In genomic region chr13:41589434-41589833, GRCh38 we compare ENCODE assay signal across 16 cellular contexts.
DNase-seq lines count a peak whose midpoint lies in the region; TF ChIP-seq lines count a peak whose summit lies in the region.
"Had no signal": no experiment of that assay in that cellular context is flagged by ENCODE, and none has a peak within 500 bp of the region (broad histone marks: within the 10 kb centered on the region; RNA-seq: fewer than 3 reads in every experiment).

No MANE protein-coding gene starts in this region.

- peak overlapping the region; percentile 65 for H3K27ac Mint-ChIP-seq in activated naive CD4-positive, alpha-beta T cell treated with anti-CD3 and anti-CD28 coated beads, Interleukin-2, amount 50 U/mL, for 24 hours
- H3K27ac Mint-ChIP-seq in activated naive CD4-positive, alpha-beta T cell treated with anti-CD3 and anti-CD28 coated beads for 36 hours, result no peak overlapping the region
- H3K27ac Mint-ChIP-seq in endodermal cell, result peak overlapping the region; percentile 44
- H3K27ac Mint-ChIP-seq: progenitor cell of endocrine pancreas had no signal

- H3K9me3 Mint-ChIP-seq in activated naive CD4-positive, alpha-beta T cell treated with anti-CD3 and anti-CD28 coated beads, Interleukin-2, amount 50 U/mL, for 24 hours, result no peaks in the 10 kb centered on the region
- H3K9me3 Mint-ChIP-seq in activated naive CD4-positive, alpha-beta T cell treated with anti-CD3 and anti-CD28 coated beads for 36 hours, result no peaks in the 10 kb centered on the region
- peaks cover 3% of the 10 kb centered on the region for H3K9me3 Mint-ChIP-seq in endodermal cell

- H3K79me2 ChIP-seq in smooth muscle cell (ENCODE audit: low read depth), result no peaks in the 10 kb centered on the region

- H3K4me3 Mint-ChIP-seq in activated naive CD4-positive, alpha-beta T cell treated with anti-CD3 and anti-CD28 coated beads, Interleukin-2, amount 50 U/mL, for 24 hours, result no peak overlapping the region
- no peak overlapping the region for H3K4me3 Mint-ChIP-seq in activated naive CD4-positive, alpha-beta T cell treated with anti-CD3 and anti-CD28 coated beads for 36 hours
- no peak overlapping the region for H3K4me3 Mint-ChIP-seq in endodermal cell
- H3K4me3 Mint-ChIP-seq: activated CD4-positive, alpha-beta T cell treated with anti-CD3 and anti-CD28 coated beads, Interleukin-2, amount 10 ng/mL, durations not matched to agents 24 days and 14 days; CD4-positive, alpha-beta memory T cell had no signal

- H3K4me1 ChIP-seq in endodermal cell (ENCODE audit: control insufficient read depth, insufficient read depth, low read length) (no peaks in the 10 kb centered on the region), smooth muscle cell (ENCODE audit: low read depth) (peaks cover 11% of the 10 kb centered on the region)
- H3K4me1 ChIP-seq: body of pancreas had no signal

- H3K36me3 ChIP-seq in endodermal cell (ENCODE audit: control insufficient read depth, insufficient read depth, low read length), result peaks cover 14% of the 10 kb centered on the region
- no peaks in the 10 kb centered on the region for H3K36me3 ChIP-seq in smooth muscle cell (ENCODE audit: low read depth)

- H3K27me3 ChIP-seq in endodermal cell (ENCODE audit: control insufficient read depth, insufficient read depth, low read length, poor library complexity, severe bottlenecking) (no peaks in the 10 kb centered on the region), smooth muscle cell (ENCODE audit: low read depth) (no peaks in the 10 kb centered on the region)
- H3K27me3 ChIP-seq: body of pancreas had no signal

- H4K20me1 ChIP-seq in smooth muscle cell (ENCODE audit: low read depth), result no peaks in the 10 kb centered on the region

- H3K4me3 ChIP-seq in endodermal cell (ENCODE audit: low read length) (no peak overlapping the region), smooth muscle cell (no peak overlapping the region)
- H3K4me3 ChIP-seq: body of pancreas, coronary artery had no signal

- TF ChIP-seq CTCF in endodermal cell (conservative IDR thresholded peaks at IDR 0.05) (no peak), smooth muscle cell (IDR thresholded peaks at IDR 0.05; ENCODE audit: borderline replicate concordance, insufficient read depth, poor library complexity, severe bottlenecking) (no peak)

- no peak for DNase-seq in activated naive CD4-positive, alpha-beta T cell treated with anti-CD3 and anti-CD28 coated beads for 36 hours
- DNase-seq in NCI-H146 treated with DMSO at 0.1 percent for 48 hours (lab: John Stamatoyannopoulos, UW; ENCODE audit: unreplicated experiment) (peak; percentile 43), endodermal cell (no peak), smooth muscle cell (lab: John Stamatoyannopoulos, UW; ENCODE audit: unreplicated experiment) (no peak), NOMO-1 (lab: John Stamatoyannopoulos, UW; ENCODE audit: unreplicated experiment in 2 of 2) (no peak), glomerular visceral epithelial cell (ENCODE audit: extremely low spot score) (no peak), GM03348 (ENCODE audit: low spot score) (no peak)
- DNase-seq: activated naive CD4-positive, alpha-beta T cell; body of pancreas; CD4-positive, alpha-beta memory T cell; NCI-H2081 treated with DMSO at 0.1 percent for 48 hours; small intestine had no signal

- CTCF ChIA-PET in activated naive CD4-positive, alpha-beta T cell treated with anti-CD3 and anti-CD28 coated beads for 36 hours (lab: Charles Lee), result interaction anchor here (3.4 kb wide), 1 partner anchor 130 kb away, joined by 20 read pairs; no protein-coding TSS in a partner anchor

- H3K9me3 ChIP-seq in endodermal cell (ENCODE audit: control insufficient read depth, low read length), result no peaks in the 10 kb centered on the region
- H3K9me3 ChIP-seq in smooth muscle cell (replicated peaks; ENCODE audit: low read depth), result no peaks in the 10 kb centered on the region
- H3K9me3 ChIP-seq: body of pancreas had no signal

- peaks cover 20% of the 10 kb centered on the region for H3K36me3 Mint-ChIP-seq in activated naive CD4-positive, alpha-beta T cell treated with anti-CD3 and anti-CD28 coated beads, Interleukin-2, amount 50 U/mL, for 24 hours
- H3K36me3 Mint-ChIP-seq in activated naive CD4-positive, alpha-beta T cell treated with anti-CD3 and anti-CD28 coated beads for 36 hours (ENCODE audit: low read depth), result peaks cover 27% of the 10 kb centered on the region
- H3K36me3 Mint-ChIP-seq in endodermal cell (ENCODE audit: low read depth), result peaks cover 39% of the 10 kb centered on the region

- H3K4me1 Mint-ChIP-seq in activated naive CD4-positive, alpha-beta T cell treated with anti-CD3 and anti-CD28 coated beads, Interleukin-2, amount 50 U/mL, for 24 hours, result peaks cover 23% of the 10 kb centered on the region
- peaks cover 11% of the 10 kb centered on the region for H3K4me1 Mint-ChIP-seq in activated naive CD4-positive, alpha-beta T cell treated with anti-CD3 and anti-CD28 coated beads for 36 hours (ENCODE audit: low read depth)
- peaks cover 9% of the 10 kb centered on the region for H3K4me1 Mint-ChIP-seq in endodermal cell

- no peaks in the 10 kb centered on the region for H3F3A ChIP-seq in smooth muscle cell (ENCODE audit: low read depth)

- H3K4me2 ChIP-seq in smooth muscle cell, result peak overlapping the region; percentile 66

- intact Hi-C loops in activated naive CD4-positive, alpha-beta T cell treated with anti-CD3 and anti-CD28 coated beads for 36 hours (cut with micrococcal nuclease), result loop anchor here (5.0 kb wide), 1 partner anchor 132 kb away; the partner anchor contains the start of gene RGCC

- H3K9ac ChIP-seq in endodermal cell (ENCODE audit: extremely low read depth, low read length, poor library complexity, severe bottlenecking), result no peak overlapping the region
- peak overlapping the region; percentile 68 for H3K9ac ChIP-seq in smooth muscle cell (ENCODE audit: low read depth)

- H2AFZ ChIP-seq in smooth muscle cell (ENCODE audit: low read depth), result no peak overlapping the region

- WGBS in endodermal cell (ENCODE audit: insufficient coverage in 1 of 2, insufficient read length in 1 of 2), 2 experiments, result 99 to 100% methylated on average over 1 to 3 of the region's 3 CpGs
- 96% methylated on average over 3 of the region's 3 CpGs for WGBS in smooth muscle cell (ENCODE audit: low lambda C conversion rate)

- H3K27ac ChIP-seq in endodermal cell (ENCODE audit: low read depth, low read length), result no peak overlapping the region
- peak overlapping the region; percentile 91 for H3K27ac ChIP-seq in smooth muscle cell (ENCODE audit: low read depth)
- H3K27ac ChIP-seq: body of pancreas, coronary artery had no signal

- H3K27me3 Mint-ChIP-seq in activated naive CD4-positive, alpha-beta T cell treated with anti-CD3 and anti-CD28 coated beads, Interleukin-2, amount 50 U/mL, for 24 hours, result no peaks in the 10 kb centered on the region
- no peaks in the 10 kb centered on the region for H3K27me3 Mint-ChIP-seq in activated naive CD4-positive, alpha-beta T cell treated with anti-CD3 and anti-CD28 coated beads for 36 hours (ENCODE audit: low read depth)
- no peaks in the 10 kb centered on the region for H3K27me3 Mint-ChIP-seq in endodermal cell (ENCODE audit: insufficient read depth)
- H3K27me3 Mint-ChIP-seq: activated CD4-positive, alpha-beta T cell treated with anti-CD3 and anti-CD28 coated beads, Interleukin-2, amount 10 ng/mL, durations not matched to agents 24 days and 14 days; CD4-positive, alpha-beta memory T cell; progenitor cell of endocrine pancreas had no signal
